ENCODE assay signal across 14 cellular contexts in genomic region chr6:148074735-148075134, GRCh38.
A peak's percentile ranks its signal among the peaks of the same experiment; 100 is the strongest.
DNase-seq lines count a peak whose midpoint lies in the region; ATAC-seq and TF ChIP-seq lines count a peak whose summit lies in the region.
"Had no signal": no experiment of that assay in that cellular context is flagged by ENCODE, and none has a peak within 500 bp of the region (broad histone marks: within the 10 kb centered on the region; RNA-seq: fewer than 3 reads in every experiment).

No MANE protein-coding gene starts in this region.

- H3K36me3 ChIP-seq in SJCRH30, result no peaks in the 10 kb centered on the region
- no peaks in the 10 kb centered on the region for H3K36me3 ChIP-seq in Peyer's patch

- ATAC-seq in GM19025 (IDR thresholded peaks at IDR 0.05; ENCODE audit: low read depth, unreplicated experiment) (peak; percentile 82), HG02852 (IDR thresholded peaks at IDR 0.05; ENCODE audit: unreplicated experiment) (peak; percentile 50), HG03439 (IDR thresholded peaks at IDR 0.05; ENCODE audit: unreplicated experiment) (no peak)

- TF ChIP-seq CTCF in GM12864 (IDR thresholded peaks at IDR 0.05; ENCODE audit: low read depth, low read length, missing control alignments) (no peak), Peyer's patch (IDR thresholded peaks at IDR 0.05) (no peak)

- intact Hi-C loops in posterior vena cava (cut with DNase I), result no loop called here

- H3K9me3 ChIP-seq in SJCRH30 (replicated peaks) (peaks cover 17% of the 10 kb centered on the region), Peyer's patch (no peaks in the 10 kb centered on the region)

- no peaks in the 10 kb centered on the region for H3K27me3 ChIP-seq in SJCRH30
- no peaks in the 10 kb centered on the region for H3K27me3 ChIP-seq in Peyer's patch

- peak overlapping the region; percentile 34 for H3K27ac ChIP-seq in SJCRH30
- no peak overlapping the region for H3K27ac ChIP-seq in Peyer's patch

- peaks cover 11% of the 10 kb centered on the region for H3K4me1 ChIP-seq in SJCRH30
- H3K4me1 ChIP-seq in Peyer's patch, result no peaks in the 10 kb centered on the region

- no peak overlapping the region for H3K4me3 ChIP-seq in GM12864 (ENCODE audit: low read depth, low read length)
- no peak overlapping the region for H3K4me3 ChIP-seq in SJCRH30
- no peak overlapping the region for H3K4me3 ChIP-seq in Peyer's patch

- DNase-seq in GM12864 (ENCODE audit: low read depth) (peak; percentile 3), SJCRH30 (no peak), Peyer's patch (no peak), posterior vena cava (ENCODE audit: low spot score) (no peak), NCI-H510A (lab: John Stamatoyannopoulos, UW) (no peak)
- DNase-seq: ACHN; CD8-positive, alpha-beta memory T cell; mammary epithelial cell; NCI-H2029 treated with DMSO at 0.1 percent for 48 hours; stimulated activated CD4-positive, alpha-beta T cell treated with anti-CD3 and anti-CD28 coated beads, Interleukin-4, amount 100 ng/mL, for 1 hour; T-helper 9 cell had no signal

- no peak for TF ChIP-seq POLR2A in Peyer's patch (IDR thresholded peaks at IDR 0.05)
